ENCODE assay signal across 1 cellular context in genomic region chrX:21509912-21510311, GRCh38.
TF ChIP-seq lines count a peak whose summit lies in the region.

No MANE protein-coding gene starts in this region.

TF ChIP-seq in GM23338, 12 proteins besides CTCF, POLR2A, EP300 and RAD21 (continued from another document):
- TF ChIP-seq, protein P1, sequence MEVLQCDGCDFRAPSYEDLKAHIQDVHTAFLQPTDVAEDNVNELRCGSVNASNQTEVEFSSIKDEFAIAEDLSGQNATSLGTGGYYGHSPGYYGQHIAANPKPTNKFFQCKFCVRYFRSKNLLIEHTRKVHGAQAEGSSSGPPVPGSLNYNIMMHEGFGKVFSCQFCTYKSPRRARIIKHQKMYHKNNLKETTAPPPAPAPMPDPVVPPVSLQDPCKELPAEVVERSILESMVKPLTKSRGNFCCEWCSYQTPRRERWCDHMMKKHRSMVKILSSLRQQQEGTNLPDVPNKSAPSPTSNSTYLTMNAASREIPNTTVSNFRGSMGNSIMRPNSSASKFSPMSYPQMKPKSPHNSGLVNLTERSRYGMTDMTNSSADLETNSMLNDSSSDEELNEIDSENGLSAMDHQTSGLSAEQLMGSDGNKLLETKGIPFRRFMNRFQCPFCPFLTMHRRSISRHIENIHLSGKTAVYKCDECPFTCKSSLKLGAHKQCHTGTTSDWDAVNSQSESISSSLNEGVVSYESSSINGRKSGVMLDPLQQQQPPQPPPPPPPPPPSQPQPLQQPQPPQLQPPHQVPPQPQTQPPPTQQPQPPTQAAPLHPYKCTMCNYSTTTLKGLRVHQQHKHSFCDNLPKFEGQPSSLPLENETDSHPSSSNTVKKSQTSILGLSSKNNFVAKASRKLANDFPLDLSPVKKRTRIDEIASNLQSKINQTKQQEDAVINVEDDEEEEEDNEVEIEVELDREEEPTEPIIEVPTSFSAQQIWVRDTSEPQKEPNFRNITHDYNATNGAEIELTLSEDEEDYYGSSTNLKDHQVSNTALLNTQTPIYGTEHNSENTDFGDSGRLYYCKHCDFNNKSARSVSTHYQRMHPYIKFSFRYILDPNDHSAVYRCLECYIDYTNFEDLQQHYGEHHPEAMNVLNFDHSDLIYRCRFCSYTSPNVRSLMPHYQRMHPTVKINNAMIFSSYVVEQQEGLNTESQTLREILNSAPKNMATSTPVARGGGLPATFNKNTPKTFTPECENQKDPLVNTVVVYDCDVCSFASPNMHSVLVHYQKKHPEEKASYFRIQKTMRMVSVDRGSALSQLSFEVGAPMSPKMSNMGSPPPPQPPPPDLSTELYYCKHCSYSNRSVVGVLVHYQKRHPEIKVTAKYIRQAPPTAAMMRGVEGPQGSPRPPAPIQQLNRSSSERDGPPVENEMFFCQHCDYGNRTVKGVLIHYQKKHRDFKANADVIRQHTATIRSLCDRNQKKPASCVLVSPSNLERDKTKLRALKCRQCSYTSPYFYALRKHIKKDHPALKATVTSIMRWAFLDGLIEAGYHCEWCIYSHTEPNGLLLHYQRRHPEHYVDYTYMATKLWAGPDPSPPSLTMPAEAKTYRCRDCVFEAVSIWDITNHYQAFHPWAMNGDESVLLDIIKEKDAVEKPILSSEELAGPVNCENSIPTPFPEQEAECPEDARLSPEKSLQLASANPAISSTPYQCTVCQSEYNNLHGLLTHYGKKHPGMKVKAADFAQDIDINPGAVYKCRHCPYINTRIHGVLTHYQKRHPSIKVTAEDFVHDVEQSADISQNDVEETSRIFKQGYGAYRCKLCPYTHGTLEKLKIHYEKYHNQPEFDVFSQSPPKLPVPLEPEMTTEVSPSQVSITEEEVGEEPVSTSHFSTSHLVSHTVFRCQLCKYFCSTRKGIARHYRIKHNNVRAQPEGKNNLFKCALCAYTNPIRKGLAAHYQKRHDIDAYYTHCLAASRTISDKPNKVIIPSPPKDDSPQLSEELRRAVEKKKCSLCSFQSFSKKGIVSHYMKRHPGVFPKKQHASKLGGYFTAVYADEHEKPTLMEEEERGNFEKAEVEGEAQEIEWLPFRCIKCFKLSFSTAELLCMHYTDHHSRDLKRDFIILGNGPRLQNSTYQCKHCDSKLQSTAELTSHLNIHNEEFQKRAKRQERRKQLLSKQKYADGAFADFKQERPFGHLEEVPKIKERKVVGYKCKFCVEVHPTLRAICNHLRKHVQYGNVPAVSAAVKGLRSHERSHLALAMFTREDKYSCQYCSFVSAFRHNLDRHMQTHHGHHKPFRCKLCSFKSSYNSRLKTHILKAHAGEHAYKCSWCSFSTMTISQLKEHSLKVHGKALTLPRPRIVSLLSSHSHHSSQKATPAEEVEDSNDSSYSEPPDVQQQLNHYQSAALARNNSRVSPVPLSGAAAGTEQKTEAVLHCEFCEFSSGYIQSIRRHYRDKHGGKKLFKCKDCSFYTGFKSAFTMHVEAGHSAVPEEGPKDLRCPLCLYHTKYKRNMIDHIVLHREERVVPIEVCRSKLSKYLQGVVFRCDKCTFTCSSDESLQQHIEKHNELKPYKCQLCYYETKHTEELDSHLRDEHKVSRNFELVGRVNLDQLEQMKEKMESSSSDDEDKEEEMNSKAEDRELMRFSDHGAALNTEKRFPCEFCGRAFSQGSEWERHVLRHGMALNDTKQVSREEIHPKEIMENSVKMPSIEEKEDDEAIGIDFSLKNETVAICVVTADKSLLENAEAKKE (CRISPR knock-in tag; IDR thresholded peaks at IDR 0.05): no peak
- TF ChIP-seq ZNF331 (CRISPR knock-in tag; IDR thresholded peaks at IDR 0.05; ENCODE audit: low read depth): no peak
